2 cellular contexts compared by ENCODE assay signal in the genomic region with DNA sequence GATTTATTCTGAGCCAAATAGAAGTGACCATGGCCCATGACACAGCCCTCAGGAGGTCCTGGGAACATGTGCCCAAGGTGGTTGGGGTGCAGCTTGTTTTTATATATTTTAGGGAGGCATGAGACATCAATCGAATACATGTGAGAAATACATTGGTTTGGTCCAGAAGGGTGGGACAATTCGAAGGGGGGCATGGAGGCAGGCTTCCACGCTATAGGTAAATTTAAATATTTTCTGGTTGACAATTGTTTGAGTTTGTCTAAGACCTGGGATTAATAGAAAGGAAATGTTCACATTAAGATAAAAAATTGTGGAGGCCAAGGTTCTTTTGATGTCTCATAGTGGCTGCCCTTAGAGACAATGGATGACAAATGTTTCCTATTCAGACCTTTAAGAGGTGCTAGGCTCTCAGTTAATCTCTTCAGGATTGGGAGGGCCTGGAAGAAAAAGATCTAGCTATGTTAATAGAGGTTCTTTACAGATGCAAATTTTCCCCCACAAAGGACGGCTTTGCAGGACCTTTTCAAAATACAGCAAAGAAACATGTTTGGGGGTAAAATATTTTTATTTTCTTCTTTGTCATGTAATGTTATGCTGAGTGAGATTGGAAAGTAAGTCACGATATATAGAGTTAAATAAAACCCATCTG.
TF ChIP-seq lines count a peak whose summit lies in the region.

No MANE protein-coding gene starts in this region.

TF ChIP-seq in GM23338, 12 proteins besides CTCF, POLR2A, EP300 and RAD21:
- TF ChIP-seq, protein P1, sequence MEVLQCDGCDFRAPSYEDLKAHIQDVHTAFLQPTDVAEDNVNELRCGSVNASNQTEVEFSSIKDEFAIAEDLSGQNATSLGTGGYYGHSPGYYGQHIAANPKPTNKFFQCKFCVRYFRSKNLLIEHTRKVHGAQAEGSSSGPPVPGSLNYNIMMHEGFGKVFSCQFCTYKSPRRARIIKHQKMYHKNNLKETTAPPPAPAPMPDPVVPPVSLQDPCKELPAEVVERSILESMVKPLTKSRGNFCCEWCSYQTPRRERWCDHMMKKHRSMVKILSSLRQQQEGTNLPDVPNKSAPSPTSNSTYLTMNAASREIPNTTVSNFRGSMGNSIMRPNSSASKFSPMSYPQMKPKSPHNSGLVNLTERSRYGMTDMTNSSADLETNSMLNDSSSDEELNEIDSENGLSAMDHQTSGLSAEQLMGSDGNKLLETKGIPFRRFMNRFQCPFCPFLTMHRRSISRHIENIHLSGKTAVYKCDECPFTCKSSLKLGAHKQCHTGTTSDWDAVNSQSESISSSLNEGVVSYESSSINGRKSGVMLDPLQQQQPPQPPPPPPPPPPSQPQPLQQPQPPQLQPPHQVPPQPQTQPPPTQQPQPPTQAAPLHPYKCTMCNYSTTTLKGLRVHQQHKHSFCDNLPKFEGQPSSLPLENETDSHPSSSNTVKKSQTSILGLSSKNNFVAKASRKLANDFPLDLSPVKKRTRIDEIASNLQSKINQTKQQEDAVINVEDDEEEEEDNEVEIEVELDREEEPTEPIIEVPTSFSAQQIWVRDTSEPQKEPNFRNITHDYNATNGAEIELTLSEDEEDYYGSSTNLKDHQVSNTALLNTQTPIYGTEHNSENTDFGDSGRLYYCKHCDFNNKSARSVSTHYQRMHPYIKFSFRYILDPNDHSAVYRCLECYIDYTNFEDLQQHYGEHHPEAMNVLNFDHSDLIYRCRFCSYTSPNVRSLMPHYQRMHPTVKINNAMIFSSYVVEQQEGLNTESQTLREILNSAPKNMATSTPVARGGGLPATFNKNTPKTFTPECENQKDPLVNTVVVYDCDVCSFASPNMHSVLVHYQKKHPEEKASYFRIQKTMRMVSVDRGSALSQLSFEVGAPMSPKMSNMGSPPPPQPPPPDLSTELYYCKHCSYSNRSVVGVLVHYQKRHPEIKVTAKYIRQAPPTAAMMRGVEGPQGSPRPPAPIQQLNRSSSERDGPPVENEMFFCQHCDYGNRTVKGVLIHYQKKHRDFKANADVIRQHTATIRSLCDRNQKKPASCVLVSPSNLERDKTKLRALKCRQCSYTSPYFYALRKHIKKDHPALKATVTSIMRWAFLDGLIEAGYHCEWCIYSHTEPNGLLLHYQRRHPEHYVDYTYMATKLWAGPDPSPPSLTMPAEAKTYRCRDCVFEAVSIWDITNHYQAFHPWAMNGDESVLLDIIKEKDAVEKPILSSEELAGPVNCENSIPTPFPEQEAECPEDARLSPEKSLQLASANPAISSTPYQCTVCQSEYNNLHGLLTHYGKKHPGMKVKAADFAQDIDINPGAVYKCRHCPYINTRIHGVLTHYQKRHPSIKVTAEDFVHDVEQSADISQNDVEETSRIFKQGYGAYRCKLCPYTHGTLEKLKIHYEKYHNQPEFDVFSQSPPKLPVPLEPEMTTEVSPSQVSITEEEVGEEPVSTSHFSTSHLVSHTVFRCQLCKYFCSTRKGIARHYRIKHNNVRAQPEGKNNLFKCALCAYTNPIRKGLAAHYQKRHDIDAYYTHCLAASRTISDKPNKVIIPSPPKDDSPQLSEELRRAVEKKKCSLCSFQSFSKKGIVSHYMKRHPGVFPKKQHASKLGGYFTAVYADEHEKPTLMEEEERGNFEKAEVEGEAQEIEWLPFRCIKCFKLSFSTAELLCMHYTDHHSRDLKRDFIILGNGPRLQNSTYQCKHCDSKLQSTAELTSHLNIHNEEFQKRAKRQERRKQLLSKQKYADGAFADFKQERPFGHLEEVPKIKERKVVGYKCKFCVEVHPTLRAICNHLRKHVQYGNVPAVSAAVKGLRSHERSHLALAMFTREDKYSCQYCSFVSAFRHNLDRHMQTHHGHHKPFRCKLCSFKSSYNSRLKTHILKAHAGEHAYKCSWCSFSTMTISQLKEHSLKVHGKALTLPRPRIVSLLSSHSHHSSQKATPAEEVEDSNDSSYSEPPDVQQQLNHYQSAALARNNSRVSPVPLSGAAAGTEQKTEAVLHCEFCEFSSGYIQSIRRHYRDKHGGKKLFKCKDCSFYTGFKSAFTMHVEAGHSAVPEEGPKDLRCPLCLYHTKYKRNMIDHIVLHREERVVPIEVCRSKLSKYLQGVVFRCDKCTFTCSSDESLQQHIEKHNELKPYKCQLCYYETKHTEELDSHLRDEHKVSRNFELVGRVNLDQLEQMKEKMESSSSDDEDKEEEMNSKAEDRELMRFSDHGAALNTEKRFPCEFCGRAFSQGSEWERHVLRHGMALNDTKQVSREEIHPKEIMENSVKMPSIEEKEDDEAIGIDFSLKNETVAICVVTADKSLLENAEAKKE (CRISPR knock-in tag; IDR thresholded peaks at IDR 0.05), result peak; percentile 92
- TF ChIP-seq NANOG (IDR thresholded peaks at IDR 0.05; ENCODE audit: borderline replicate concordance) (peak; percentile 98), CREB1 (CRISPR knock-in tag; IDR thresholded peaks at IDR 0.05; ENCODE audit: low read depth) (peak; percentile 31; the same call in 1 of the 2 replicates), ZNF114 (CRISPR knock-in tag; IDR thresholded peaks at IDR 0.05) (0 out of 2 replicates have a peak, but pooled peaks have one; percentile 45)

TF ChIP-seq in H1, 55 proteins besides CTCF, POLR2A, EP300 and RAD21:
- TF ChIP-seq CHD2 (IDR thresholded peaks at IDR 0.05; ENCODE audit: low read length), result 0 out of 2 replicates have a peak, but pooled peaks have one; percentile 6
- TF ChIP-seq SP1 (IDR thresholded peaks at IDR 0.05; ENCODE audit: low read depth, low read length), result peak; percentile 50; the same call in 1 of the 2 replicates
- TF ChIP-seq NANOG (IDR thresholded peaks at IDR 0.05; ENCODE audit: insufficient read depth, low read depth, low read length, poor library complexity, severe bottlenecking), result peak; percentile 90
- TF ChIP-seq, protein P2, sequence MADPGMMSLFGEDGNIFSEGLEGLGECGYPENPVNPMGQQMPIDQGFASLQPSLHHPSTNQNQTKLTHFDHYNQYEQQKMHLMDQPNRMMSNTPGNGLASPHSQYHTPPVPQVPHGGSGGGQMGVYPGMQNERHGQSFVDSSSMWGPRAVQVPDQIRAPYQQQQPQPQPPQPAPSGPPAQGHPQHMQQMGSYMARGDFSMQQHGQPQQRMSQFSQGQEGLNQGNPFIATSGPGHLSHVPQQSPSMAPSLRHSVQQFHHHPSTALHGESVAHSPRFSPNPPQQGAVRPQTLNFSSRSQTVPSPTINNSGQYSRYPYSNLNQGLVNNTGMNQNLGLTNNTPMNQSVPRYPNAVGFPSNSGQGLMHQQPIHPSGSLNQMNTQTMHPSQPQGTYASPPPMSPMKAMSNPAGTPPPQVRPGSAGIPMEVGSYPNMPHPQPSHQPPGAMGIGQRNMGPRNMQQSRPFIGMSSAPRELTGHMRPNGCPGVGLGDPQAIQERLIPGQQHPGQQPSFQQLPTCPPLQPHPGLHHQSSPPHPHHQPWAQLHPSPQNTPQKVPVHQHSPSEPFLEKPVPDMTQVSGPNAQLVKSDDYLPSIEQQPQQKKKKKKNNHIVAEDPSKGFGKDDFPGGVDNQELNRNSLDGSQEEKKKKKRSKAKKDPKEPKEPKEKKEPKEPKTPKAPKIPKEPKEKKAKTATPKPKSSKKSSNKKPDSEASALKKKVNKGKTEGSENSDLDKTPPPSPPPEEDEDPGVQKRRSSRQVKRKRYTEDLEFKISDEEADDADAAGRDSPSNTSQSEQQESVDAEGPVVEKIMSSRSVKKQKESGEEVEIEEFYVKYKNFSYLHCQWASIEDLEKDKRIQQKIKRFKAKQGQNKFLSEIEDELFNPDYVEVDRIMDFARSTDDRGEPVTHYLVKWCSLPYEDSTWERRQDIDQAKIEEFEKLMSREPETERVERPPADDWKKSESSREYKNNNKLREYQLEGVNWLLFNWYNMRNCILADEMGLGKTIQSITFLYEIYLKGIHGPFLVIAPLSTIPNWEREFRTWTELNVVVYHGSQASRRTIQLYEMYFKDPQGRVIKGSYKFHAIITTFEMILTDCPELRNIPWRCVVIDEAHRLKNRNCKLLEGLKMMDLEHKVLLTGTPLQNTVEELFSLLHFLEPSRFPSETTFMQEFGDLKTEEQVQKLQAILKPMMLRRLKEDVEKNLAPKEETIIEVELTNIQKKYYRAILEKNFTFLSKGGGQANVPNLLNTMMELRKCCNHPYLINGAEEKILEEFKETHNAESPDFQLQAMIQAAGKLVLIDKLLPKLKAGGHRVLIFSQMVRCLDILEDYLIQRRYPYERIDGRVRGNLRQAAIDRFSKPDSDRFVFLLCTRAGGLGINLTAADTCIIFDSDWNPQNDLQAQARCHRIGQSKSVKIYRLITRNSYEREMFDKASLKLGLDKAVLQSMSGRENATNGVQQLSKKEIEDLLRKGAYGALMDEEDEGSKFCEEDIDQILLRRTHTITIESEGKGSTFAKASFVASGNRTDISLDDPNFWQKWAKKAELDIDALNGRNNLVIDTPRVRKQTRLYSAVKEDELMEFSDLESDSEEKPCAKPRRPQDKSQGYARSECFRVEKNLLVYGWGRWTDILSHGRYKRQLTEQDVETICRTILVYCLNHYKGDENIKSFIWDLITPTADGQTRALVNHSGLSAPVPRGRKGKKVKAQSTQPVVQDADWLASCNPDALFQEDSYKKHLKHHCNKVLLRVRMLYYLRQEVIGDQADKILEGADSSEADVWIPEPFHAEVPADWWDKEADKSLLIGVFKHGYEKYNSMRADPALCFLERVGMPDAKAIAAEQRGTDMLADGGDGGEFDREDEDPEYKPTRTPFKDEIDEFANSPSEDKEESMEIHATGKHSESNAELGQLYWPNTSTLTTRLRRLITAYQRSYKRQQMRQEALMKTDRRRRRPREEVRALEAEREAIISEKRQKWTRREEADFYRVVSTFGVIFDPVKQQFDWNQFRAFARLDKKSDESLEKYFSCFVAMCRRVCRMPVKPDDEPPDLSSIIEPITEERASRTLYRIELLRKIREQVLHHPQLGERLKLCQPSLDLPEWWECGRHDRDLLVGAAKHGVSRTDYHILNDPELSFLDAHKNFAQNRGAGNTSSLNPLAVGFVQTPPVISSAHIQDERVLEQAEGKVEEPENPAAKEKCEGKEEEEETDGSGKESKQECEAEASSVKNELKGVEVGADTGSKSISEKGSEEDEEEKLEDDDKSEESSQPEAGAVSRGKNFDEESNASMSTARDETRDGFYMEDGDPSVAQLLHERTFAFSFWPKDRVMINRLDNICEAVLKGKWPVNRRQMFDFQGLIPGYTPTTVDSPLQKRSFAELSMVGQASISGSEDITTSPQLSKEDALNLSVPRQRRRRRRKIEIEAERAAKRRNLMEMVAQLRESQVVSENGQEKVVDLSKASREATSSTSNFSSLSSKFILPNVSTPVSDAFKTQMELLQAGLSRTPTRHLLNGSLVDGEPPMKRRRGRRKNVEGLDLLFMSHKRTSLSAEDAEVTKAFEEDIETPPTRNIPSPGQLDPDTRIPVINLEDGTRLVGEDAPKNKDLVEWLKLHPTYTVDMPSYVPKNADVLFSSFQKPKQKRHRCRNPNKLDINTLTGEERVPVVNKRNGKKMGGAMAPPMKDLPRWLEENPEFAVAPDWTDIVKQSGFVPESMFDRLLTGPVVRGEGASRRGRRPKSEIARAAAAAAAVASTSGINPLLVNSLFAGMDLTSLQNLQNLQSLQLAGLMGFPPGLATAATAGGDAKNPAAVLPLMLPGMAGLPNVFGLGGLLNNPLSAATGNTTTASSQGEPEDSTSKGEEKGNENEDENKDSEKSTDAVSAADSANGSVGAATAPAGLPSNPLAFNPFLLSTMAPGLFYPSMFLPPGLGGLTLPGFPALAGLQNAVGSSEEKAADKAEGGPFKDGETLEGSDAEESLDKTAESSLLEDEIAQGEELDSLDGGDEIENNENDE (IDR thresholded peaks at IDR 0.05; ENCODE audit: insufficient replicate concordance, low read length), result peak; percentile 87
- peak; percentile 68; the same call in 1 of the 2 replicates for TF ChIP-seq POLR2AphosphoS5 (IDR thresholded peaks at IDR 0.05; ENCODE audit: low read depth, low read length)
- TF ChIP-seq ATF2 (IDR thresholded peaks at IDR 0.05; ENCODE audit: low read length), result peak; percentile 60; the same call in 1 of the 2 replicates
- peak; percentile 54; the same call in 1 of the 2 replicates for TF ChIP-seq POU5F1 (IDR thresholded peaks at IDR 0.05; ENCODE audit: low read depth, low read length)
